ENCODE assay signal across 1 cellular context in genomic region chr6:164106345-164106769, GRCh38.
TF ChIP-seq lines count a peak whose summit lies in the region.

No MANE protein-coding gene starts in this region.

TF ChIP-seq in K562, 482 proteins besides CTCF, POLR2A, EP300 and RAD21 (continued from another document and continues in another):
- TF ChIP-seq ZBTB11 (CRISPR knock-in tag; IDR thresholded peaks at IDR 0.05) = no peak
- no peak for TF ChIP-seq SREBF2 (CRISPR knock-in tag; IDR thresholded peaks at IDR 0.05)
- TF ChIP-seq ATF6 (CRISPR knock-in tag; IDR thresholded peaks at IDR 0.05) = no peak
- no peak for TF ChIP-seq ZNF324 (CRISPR knock-in tag; IDR thresholded peaks at IDR 0.05)
- no peak for TF ChIP-seq KLF13 (tag; IDR thresholded peaks at IDR 0.05; ENCODE audit: borderline replicate concordance, low read depth)
- no peak for TF ChIP-seq ATF7 (IDR thresholded peaks at IDR 0.05)
- TF ChIP-seq CHD2 (IDR thresholded peaks at IDR 0.05; ENCODE audit: low read depth, low read length) = no peak
- peak; percentile 21; the same call in 1 of the 2 replicates for TF ChIP-seq BACH1 (tag; IDR thresholded peaks at IDR 0.05)
- no peak for TF ChIP-seq MTA1 (IDR thresholded peaks at IDR 0.05; ENCODE audit: borderline replicate concordance)
- TF ChIP-seq NKRF (IDR thresholded peaks at IDR 0.05; ENCODE audit: borderline replicate concordance) = no peak
- TF ChIP-seq CREB5 (CRISPR knock-in tag; IDR thresholded peaks at IDR 0.05) = no peak
- TF ChIP-seq ZNF3 (CRISPR knock-in tag; IDR thresholded peaks at IDR 0.05) = no peak
- TF ChIP-seq DEAF1 (CRISPR knock-in tag; IDR thresholded peaks at IDR 0.05) = peak; percentile 59
- no peak for TF ChIP-seq PHB2 (IDR thresholded peaks at IDR 0.05; ENCODE audit: low read depth)
- no peak for TF ChIP-seq REST (CRISPR knock-in tag; IDR thresholded peaks at IDR 0.05; ENCODE audit: low read depth)
- TF ChIP-seq EWSR1 (IDR thresholded peaks at IDR 0.05; ENCODE audit: borderline replicate concordance, low read depth, partially characterized antibody) = no peak
- TF ChIP-seq BMI1 (IDR thresholded peaks at IDR 0.05; ENCODE audit: low read length) = no peak
- TF ChIP-seq ZNF586 (CRISPR knock-in tag; conservative IDR thresholded peaks at IDR 0.05) = no peak
- no peak for TF ChIP-seq HBP1 (CRISPR knock-in tag; IDR thresholded peaks at IDR 0.05)
- TF ChIP-seq BDP1 (IDR thresholded peaks at IDR 0.05; ENCODE audit: insufficient read depth, insufficient read length) = no peak
- no peak for TF ChIP-seq ZNF445 (CRISPR knock-in tag; IDR thresholded peaks at IDR 0.05; ENCODE audit: low read depth)
- TF ChIP-seq CBX3 (IDR thresholded peaks at IDR 0.05; ENCODE audit: borderline replicate concordance in 1 of 2, low read length in 2 of 2) = no peak
- TF ChIP-seq ZNF77 (CRISPR knock-in tag; IDR thresholded peaks at IDR 0.05) = no peak
- no peak for TF ChIP-seq HNRNPK (IDR thresholded peaks at IDR 0.05; ENCODE audit: low read depth, low read length, poor library complexity, severe bottlenecking)
- 0 out of 2 replicates have a peak, but pooled peaks have one; percentile 61 for TF ChIP-seq ZNF431 (CRISPR knock-in tag; IDR thresholded peaks at IDR 0.05)
- no peak for TF ChIP-seq TOE1 (IDR thresholded peaks at IDR 0.05; ENCODE audit: borderline replicate concordance)
- no peak for TF ChIP-seq TOE1 (CRISPR knock-in tag; IDR thresholded peaks at IDR 0.05; ENCODE audit: borderline replicate concordance, low read depth)
- TF ChIP-seq ELK3 (CRISPR knock-in tag; IDR thresholded peaks at IDR 0.05) = no peak
- no peak for TF ChIP-seq KAT2B (IDR thresholded peaks at IDR 0.05; ENCODE audit: low read depth, low read length)
- no peak for TF ChIP-seq CBX5 (IDR thresholded peaks at IDR 0.05; ENCODE audit: borderline replicate concordance, low read depth)
- TF ChIP-seq ZNF184 (CRISPR knock-in tag; IDR thresholded peaks at IDR 0.05) = no peak
- TF ChIP-seq SIN3B (IDR thresholded peaks at IDR 0.05; ENCODE audit: low read depth) = no peak
- TF ChIP-seq TCF7 (IDR thresholded peaks at IDR 0.05; ENCODE audit: borderline replicate concordance) = no peak
- TF ChIP-seq ZNF263 (CRISPR knock-in tag; IDR thresholded peaks at IDR 0.05; ENCODE audit: borderline replicate concordance) = no peak
- TF ChIP-seq IRF2 (CRISPR knock-in tag; IDR thresholded peaks at IDR 0.05) = 0 out of 2 replicates have a peak, but pooled peaks have one; percentile 46
- TF ChIP-seq FOXK1 (CRISPR knock-in tag; IDR thresholded peaks at IDR 0.05; ENCODE audit: borderline replicate concordance) = no peak
- TF ChIP-seq ZNF280B (CRISPR knock-in tag; IDR thresholded peaks at IDR 0.05) = no peak
- no peak for TF ChIP-seq ZNF23 (CRISPR knock-in tag; IDR thresholded peaks at IDR 0.05)
- TF ChIP-seq CTCFL (IDR thresholded peaks at IDR 0.05; ENCODE audit: borderline replicate concordance, insufficient read depth, low read depth, low read length, poor library complexity, severe bottlenecking) = peak; percentile 73
